ENCODE assay signal across 8 cellular contexts in the genomic region with DNA sequence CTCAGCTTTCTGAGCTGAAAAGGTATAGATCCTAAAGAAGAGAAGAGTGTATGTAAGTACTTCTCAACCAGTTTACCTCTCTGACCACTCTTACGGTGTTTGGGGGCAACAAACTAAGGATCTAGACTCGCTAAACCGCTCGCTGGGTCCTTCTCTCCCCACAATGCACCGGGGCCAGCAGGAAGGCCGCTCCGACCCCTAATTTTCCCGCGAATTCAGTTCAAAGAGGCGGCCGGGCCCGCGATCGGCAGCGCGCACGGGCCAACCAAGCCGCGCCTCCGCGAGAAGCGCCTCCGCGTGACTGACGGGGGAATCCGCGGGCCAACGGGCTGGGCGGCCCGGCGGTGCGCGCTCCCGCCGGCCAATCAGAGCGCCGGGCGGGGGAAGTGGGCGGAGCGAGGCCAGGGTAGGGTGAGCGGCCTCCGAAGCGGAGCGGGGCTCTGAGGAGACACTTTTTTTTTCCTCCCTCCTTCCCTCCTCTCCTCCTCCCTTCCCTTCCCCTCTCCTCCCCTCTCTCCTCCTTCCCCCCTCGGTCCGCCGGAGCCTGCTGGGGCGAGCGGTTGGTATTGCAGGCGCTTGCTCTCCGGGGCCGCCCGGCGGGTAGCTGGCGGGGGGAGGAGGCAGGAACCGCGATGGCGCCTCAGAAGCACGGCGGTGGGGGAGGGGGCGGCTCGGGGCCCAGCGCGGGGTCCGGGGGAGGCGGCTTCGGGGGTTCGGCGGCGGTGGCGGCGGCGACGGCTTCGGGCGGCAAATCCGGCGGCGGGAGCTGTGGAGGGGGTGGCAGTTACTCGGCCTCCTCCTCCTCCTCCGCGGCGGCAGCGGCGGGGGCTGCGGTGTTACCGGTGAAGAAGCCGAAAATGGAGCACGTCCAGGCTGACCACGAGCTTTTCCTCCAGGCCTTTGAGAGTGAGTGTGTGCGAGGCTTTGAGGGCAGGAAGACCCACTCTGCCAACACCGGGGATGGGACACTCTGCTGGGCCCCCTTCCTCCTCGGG. TPM values are rescaled to one million over a fixed set of nuclear protein-coding genes. Genes with fewer than 3 reads are reported as not detected.
DNase-seq lines count a peak whose midpoint lies in the region; ATAC-seq and TF ChIP-seq lines count a peak whose summit lies in the region.

Gene SUZ12 (plus strand): TSS at position 393 of the 995 bp plus-strand sequence. CDS start 240 bp downstream, at position 633.

- peak; percentile 95 for ATAC-seq in HG03432 (IDR thresholded peaks at IDR 0.05; ENCODE audit: unreplicated experiment)

- DNase-seq in Ammon's horn (ENCODE audit: low spot score) (peak; percentile 89), NCI-H510A treated with DMSO at 0.1 percent for 48 hours (lab: John Stamatoyannopoulos, UW) (peak; percentile 86), cerebellum (ENCODE audit: low spot score) (peak; percentile 31), kidney glomerular epithelial cell (lab: John Stamatoyannopoulos, UW) (peak; percentile 74)
- DNase-seq in activated CD4-positive, alpha-beta T cell treated with anti-CD3 and anti-CD28 coated beads for 1 hour = peak; percentile 74
- DNase-seq in stimulated activated CD4-positive, alpha-beta T cell treated with anti-CD3 and anti-CD28 coated beads, Interleukin-15, amount 100 ng/mL, for 1 hour (ENCODE audit: low read depth in 1 of 2, low spot score in 1 of 2) = peak; percentile 65 to 77

- TF ChIP-seq POLR2A in GM19193 (IDR thresholded peaks at IDR 0.05; ENCODE audit: extremely low read depth, insufficient read depth, insufficient read length) = peak; percentile 79

RNA-seq across cellular contexts. Expression of gene SUZ12, which starts in this region (rescaled TPM):
- 33.9 TPM for total RNA-seq in cerebellum

Comparison
In these comparisons a context has a peak if more than half of its experiments do, and no peak if none do; other contexts are left out.
1. Peak in every context shown above with its lines: DNase-seq and ATAC-seq.
2. DNase-seq: peak in every context shown above with its lines; median percentile 89 in Ammon's horn; 86 in NCI-H510A treated with DMSO at 0.1 percent for 48 hours; 74 in activated CD4-positive, alpha-beta T cell treated with anti-CD3 and anti-CD28 coated beads for 1 hour; 74 in kidney glomerular epithelial cell; 71 in stimulated activated CD4-positive, alpha-beta T cell treated with anti-CD3 and anti-CD28 coated beads, Interleukin-15, amount 100 ng/mL, for 1 hour; 31 in cerebellum.